Comparison of ENCODE assay signal across 1 cellular context in the genomic region with DNA sequence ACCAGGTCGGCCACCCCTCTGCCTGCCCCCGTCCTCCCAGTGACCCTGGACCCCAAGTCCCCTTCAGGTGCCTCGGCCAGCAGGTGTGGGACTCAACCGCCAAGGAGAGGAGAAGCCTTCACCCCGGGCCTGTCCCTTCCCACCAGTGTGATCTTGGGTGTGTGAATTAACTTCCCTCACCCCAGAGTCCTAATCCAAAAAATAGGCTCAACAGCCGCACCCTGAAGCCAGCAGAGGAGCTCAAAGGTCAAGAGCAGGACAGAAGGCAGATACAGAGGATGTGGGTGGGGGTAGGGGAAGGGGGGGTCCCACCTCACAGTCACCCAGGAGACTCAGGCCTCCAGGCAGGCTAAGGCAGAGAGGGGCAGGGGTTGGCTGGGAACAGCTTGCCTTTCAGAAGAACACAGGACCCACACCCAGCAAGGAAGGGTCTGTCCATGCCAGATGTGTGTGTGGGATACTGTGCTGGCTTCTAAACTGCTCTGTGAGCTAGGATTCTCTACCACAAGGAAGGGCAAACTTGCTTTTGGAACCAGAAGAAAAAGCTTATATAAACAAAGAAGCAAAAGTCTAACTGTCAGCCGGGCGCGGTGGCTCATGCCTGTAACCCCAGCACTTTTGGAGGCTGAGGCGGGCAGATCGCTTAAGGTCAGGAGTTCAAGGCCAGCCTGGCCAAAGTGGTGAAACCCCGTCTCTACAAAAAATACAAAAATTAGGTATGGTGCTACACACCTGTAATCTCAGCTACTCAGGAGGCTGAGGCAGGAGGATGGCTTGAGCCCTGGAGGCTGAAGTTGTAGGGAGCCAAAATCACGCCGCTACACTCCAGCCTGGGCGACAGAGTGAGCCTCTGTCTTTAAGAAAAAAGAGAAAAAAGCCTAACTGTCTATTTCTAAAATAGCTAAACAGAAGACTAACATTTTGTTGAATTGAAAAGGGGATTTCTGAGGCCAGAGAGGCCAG.
TF ChIP-seq lines count a peak whose summit lies in the region.

No MANE protein-coding gene starts in this region.

TF ChIP-seq in SK-N-SH treated with all-trans-retinoic acid at 6 μM for 48 hours, 23 proteins besides CTCF, POLR2A, EP300 and RAD21 (continued from another document):
- TF ChIP-seq ZFP30 (CRISPR knock-in tag; IDR thresholded peaks at IDR 0.05) (no peak), ZNF70 (CRISPR knock-in tag; IDR thresholded peaks at IDR 0.05) (no peak), ARNTL (CRISPR knock-in tag; IDR thresholded peaks at IDR 0.05; ENCODE audit: borderline replicate concordance, low read depth) (no peak), ZC3H10 (CRISPR knock-in tag; IDR thresholded peaks at IDR 0.05) (no peak), OSR1 (CRISPR knock-in tag; IDR thresholded peaks at IDR 0.05) (no peak)
- TF ChIP-seq, protein P1, sequence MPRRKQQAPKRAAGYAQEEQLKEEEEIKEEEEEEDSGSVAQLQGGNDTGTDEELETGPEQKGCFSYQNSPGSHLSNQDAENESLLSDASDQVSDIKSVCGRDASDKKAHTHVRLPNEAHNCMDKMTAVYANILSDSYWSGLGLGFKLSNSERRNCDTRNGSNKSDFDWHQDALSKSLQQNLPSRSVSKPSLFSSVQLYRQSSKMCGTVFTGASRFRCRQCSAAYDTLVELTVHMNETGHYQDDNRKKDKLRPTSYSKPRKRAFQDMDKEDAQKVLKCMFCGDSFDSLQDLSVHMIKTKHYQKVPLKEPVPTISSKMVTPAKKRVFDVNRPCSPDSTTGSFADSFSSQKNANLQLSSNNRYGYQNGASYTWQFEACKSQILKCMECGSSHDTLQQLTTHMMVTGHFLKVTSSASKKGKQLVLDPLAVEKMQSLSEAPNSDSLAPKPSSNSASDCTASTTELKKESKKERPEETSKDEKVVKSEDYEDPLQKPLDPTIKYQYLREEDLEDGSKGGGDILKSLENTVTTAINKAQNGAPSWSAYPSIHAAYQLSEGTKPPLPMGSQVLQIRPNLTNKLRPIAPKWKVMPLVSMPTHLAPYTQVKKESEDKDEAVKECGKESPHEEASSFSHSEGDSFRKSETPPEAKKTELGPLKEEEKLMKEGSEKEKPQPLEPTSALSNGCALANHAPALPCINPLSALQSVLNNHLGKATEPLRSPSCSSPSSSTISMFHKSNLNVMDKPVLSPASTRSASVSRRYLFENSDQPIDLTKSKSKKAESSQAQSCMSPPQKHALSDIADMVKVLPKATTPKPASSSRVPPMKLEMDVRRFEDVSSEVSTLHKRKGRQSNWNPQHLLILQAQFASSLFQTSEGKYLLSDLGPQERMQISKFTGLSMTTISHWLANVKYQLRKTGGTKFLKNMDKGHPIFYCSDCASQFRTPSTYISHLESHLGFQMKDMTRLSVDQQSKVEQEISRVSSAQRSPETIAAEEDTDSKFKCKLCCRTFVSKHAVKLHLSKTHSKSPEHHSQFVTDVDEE (CRISPR knock-in tag; IDR thresholded peaks at IDR 0.05) = no peak
- TF ChIP-seq, protein P2, sequence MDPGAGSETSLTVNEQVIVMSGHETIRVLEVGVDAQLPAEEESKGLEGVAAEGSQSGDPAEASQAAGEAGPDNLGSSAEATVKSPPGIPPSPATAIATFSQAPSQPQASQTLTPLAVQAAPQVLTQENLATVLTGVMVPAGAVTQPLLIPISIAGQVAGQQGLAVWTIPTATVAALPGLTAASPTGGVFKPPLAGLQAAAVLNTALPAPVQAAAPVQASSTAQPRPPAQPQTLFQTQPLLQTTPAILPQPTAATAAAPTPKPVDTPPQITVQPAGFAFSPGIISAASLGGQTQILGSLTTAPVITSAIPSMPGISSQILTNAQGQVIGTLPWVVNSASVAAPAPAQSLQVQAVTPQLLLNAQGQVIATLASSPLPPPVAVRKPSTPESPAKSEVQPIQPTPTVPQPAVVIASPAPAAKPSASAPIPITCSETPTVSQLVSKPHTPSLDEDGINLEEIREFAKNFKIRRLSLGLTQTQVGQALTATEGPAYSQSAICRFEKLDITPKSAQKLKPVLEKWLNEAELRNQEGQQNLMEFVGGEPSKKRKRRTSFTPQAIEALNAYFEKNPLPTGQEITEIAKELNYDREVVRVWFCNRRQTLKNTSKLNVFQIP (CRISPR knock-in tag; IDR thresholded peaks at IDR 0.05; ENCODE audit: borderline replicate concordance, low read depth) = no peak
- TF ChIP-seq, protein P3, sequence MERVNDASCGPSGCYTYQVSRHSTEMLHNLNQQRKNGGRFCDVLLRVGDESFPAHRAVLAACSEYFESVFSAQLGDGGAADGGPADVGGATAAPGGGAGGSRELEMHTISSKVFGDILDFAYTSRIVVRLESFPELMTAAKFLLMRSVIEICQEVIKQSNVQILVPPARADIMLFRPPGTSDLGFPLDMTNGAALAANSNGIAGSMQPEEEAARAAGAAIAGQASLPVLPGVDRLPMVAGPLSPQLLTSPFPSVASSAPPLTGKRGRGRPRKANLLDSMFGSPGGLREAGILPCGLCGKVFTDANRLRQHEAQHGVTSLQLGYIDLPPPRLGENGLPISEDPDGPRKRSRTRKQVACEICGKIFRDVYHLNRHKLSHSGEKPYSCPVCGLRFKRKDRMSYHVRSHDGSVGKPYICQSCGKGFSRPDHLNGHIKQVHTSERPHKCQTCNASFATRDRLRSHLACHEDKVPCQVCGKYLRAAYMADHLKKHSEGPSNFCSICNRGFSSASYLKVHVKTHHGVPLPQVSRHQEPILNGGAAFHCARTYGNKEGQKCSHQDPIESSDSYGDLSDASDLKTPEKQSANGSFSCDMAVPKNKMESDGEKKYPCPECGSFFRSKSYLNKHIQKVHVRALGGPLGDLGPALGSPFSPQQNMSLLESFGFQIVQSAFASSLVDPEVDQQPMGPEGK (CRISPR knock-in tag; IDR thresholded peaks at IDR 0.05; ENCODE audit: borderline replicate concordance) = no peak
